7 cellular contexts compared by ENCODE assay signal in genomic region chr16:68114948-68115347, GRCh38. TPM values are rescaled to one million over a fixed set of nuclear protein-coding genes. Genes with fewer than 3 reads are reported as not detected.
A peak's percentile ranks its signal among the peaks of the same experiment; 100 is the strongest.
DNase-seq lines count a peak whose midpoint lies in the region; ATAC-seq, FAIRE-seq and TF ChIP-seq lines count a peak whose summit lies in the region.
"Not testable (repeated sequence)": the region's sequence is repeated elsewhere in the genome, so short reads cannot be mapped to it uniquely, and the experiment has no call there.

No MANE protein-coding gene starts in this region.

- not testable (repeated sequence) for BruUV-seq in HepG2 (replicated peaks; lab: Mats Ljungman, UMichigan)

- H2AK5ac ChIP-seq in trophoblast cell (ENCODE audit: low read length) = not testable (repeated sequence)

- H4K8ac ChIP-seq in trophoblast cell (ENCODE audit: low read depth, low read length) = not testable (repeated sequence)

- POLR2A ChIA-PET in CD4-positive, alpha-beta memory T cell (lab: Charles Lee; ENCODE audit: partially characterized antibody) = interaction anchor here (0.7 kb wide), 1 partner anchor 53 kb away, joined by 4 read pairs; no protein-coding TSS in a partner anchor
- POLR2A ChIA-PET in HepG2 (lab: Yijun Ruan, JAX) = interaction anchor here (0.7 to 5.4 kb wide), 2 partner anchors 30 to 591 kb away, joined by 3 to 65 read pairs; partner anchors contain the start of gene NFATC3

- not testable (repeated sequence) for ATAC-seq in GM23338; HepG2; naive B cell (ENCODE audit: low read depth in 2 of 2)

- H4K12ac ChIP-seq in trophoblast cell (ENCODE audit: low read depth, low read length) = not testable (repeated sequence)

- not testable (repeated sequence) for H3K4me3 ChIP-seq in CD4-positive, alpha-beta memory T cell (ENCODE audit: low read length in 2 of 2); GM23338; astrocyte (ENCODE audit: insufficient read depth, low read depth, low read length); HepG2 (replicated peaks in 1 of 3; ENCODE audit: insufficient read depth in 1 of 3, low read depth in 2 of 3, low read length in 3 of 3); trophoblast cell (ENCODE audit: low read depth, low read length)

- H3K4me1 Mint-ChIP-seq in CD4-positive, alpha-beta memory T cell = peaks cover 60 to 94% (median 77%) of the 10 kb centered on the region in 4 donors
- H3K4me1 Mint-ChIP-seq in GM23338; astrocyte (ENCODE audit: low read depth, unreplicated experiment): not testable (repeated sequence)
- H3K4me1 Mint-ChIP-seq in activated T-cell treated with anti-CD3 and anti-CD28 coated beads, Interleukin-2, amount 50 U/mL, for 24 hours (ENCODE audit: low read depth) = peaks cover 89% of the 10 kb centered on the region
- H3K4me1 Mint-ChIP-seq in naive B cell = peaks cover 54 to 93% (median 82%) of the 10 kb centered on the region in 3 donors

- not testable (repeated sequence) for DNase-seq in CD4-positive, alpha-beta memory T cell; GM23338 (ENCODE audit: low spot score); activated T-cell treated with anti-CD3 and anti-CD28 coated beads, Interleukin-2, amount 50 U/mL, for 24 hours; astrocyte (ENCODE audit: low read depth); HepG2 (ENCODE audit: low spot score); naive B cell
- DNase-seq in trophoblast cell = peak; percentile 4 to 27

- not testable (repeated sequence) for H3K79me1 ChIP-seq in trophoblast cell (ENCODE audit: low read length)

- not testable (repeated sequence) for H2BK12ac ChIP-seq in trophoblast cell (ENCODE audit: low read length)

- not testable (repeated sequence) for TF ChIP-seq CTCF in GM23338 (conservative IDR thresholded peaks at IDR 0.05; ENCODE audit: low read depth in 2 of 2); astrocyte (IDR thresholded peaks at IDR 0.05; ENCODE audit: insufficient read depth, low read depth, low read length); HepG2 (CRISPR knock-in tag; IDR thresholded peaks at IDR 0.05)

- not testable (repeated sequence) for TF ChIP-seq POLR2A in HepG2 (IDR thresholded peaks at IDR 0.05; ENCODE audit: insufficient read depth in 1 of 2, low read depth in 2 of 2, low read length in 2 of 2)

- not testable (repeated sequence) for H3K27ac ChIP-seq in CD4-positive, alpha-beta memory T cell (ENCODE audit: low read depth, low read length); astrocyte (ENCODE audit: low read depth, low read length); trophoblast cell (ENCODE audit: low read depth, low read length)
- H3K27ac ChIP-seq in GM23338 (ENCODE audit: low read depth) (0 out of 2 replicates have a peak overlapping the region, but pooled peaks have one; percentile 53), HepG2 (ENCODE audit: extremely low read length, insufficient read depth, low read length) (peak overlapping the region; percentile 25)

- peak overlapping the region in 2 of 8 donors; percentile 36 to 52 for H3K4me3 Mint-ChIP-seq in CD4-positive, alpha-beta memory T cell
- H3K4me3 Mint-ChIP-seq in GM23338; activated T-cell treated with anti-CD3 and anti-CD28 coated beads, Interleukin-2, amount 50 U/mL, for 24 hours; astrocyte (ENCODE audit: unreplicated experiment): not testable (repeated sequence)
- H3K4me3 Mint-ChIP-seq in naive B cell = peak overlapping the region in 4 of 8 donors; percentile 9 to 57 (median 42)

- not testable (repeated sequence) for H3K27me3 ChIP-seq in CD4-positive, alpha-beta memory T cell (ENCODE audit: insufficient read depth, low read length); GM23338 (ENCODE audit: insufficient read depth); astrocyte (ENCODE audit: insufficient read depth, low read length); HepG2 (ENCODE audit: control insufficient read depth in 1 of 2, insufficient read depth in 2 of 2, low read length in 2 of 2); trophoblast cell (ENCODE audit: insufficient read depth, low read length)

- H3K36me3 Mint-ChIP-seq in CD4-positive, alpha-beta memory T cell = peaks cover 15 to 22% of the 10 kb centered on the region in 2 donors
- H3K36me3 Mint-ChIP-seq in GM23338 (ENCODE audit: low read depth) (peaks cover 14% of the 10 kb centered on the region), naive B cell (peaks cover 4 to 23% of the 10 kb centered on the region in 2 donors)
- H3K36me3 Mint-ChIP-seq in activated T-cell treated with anti-CD3 and anti-CD28 coated beads, Interleukin-2, amount 50 U/mL, for 24 hours (ENCODE audit: low read depth) = peaks cover 23% of the 10 kb centered on the region
- not testable (repeated sequence) for H3K36me3 Mint-ChIP-seq in astrocyte (ENCODE audit: low read depth, unreplicated experiment)

- peaks cover 46% of the 10 kb centered on the region for H4K20me1 ChIP-seq in GM23338 (replicated peaks; ENCODE audit: insufficient read depth)
- peaks cover 79% of the 10 kb centered on the region for H4K20me1 ChIP-seq in astrocyte (ENCODE audit: insufficient read depth, low read length)
- peaks cover 19% of the 10 kb centered on the region for H4K20me1 ChIP-seq in HepG2 (ENCODE audit: insufficient read depth, low read length)

- H3K18ac ChIP-seq in trophoblast cell (ENCODE audit: low read length) = not testable (repeated sequence)

- H2BK120ac ChIP-seq in trophoblast cell (ENCODE audit: insufficient read depth, low read length, poor library complexity) = not testable (repeated sequence)

- H3K9me3 ChIP-seq in CD4-positive, alpha-beta memory T cell (ENCODE audit: control insufficient read depth in 1 of 2, low read length in 2 of 2); astrocyte (ENCODE audit: insufficient read depth, low read depth, low read length); HepG2 (ENCODE audit: low read length); trophoblast cell (ENCODE audit: insufficient read depth, low read depth, low read length): not testable (repeated sequence)

- FAIRE-seq in astrocyte (lab: Jason Lieb, UNC); HepG2 (lab: Jason Lieb, UNC): not testable (repeated sequence)

- not testable (repeated sequence) for H3F3A ChIP-seq in GM23338 (replicated peaks; ENCODE audit: low read depth)

- not testable (repeated sequence) for H3K9ac ChIP-seq in astrocyte (ENCODE audit: low read length); HepG2 (ENCODE audit: insufficient read depth, low read depth, low read length); trophoblast cell (ENCODE audit: low read length)

- H3K4me1 ChIP-seq in CD4-positive, alpha-beta memory T cell (ENCODE audit: insufficient read depth, low read length) = peaks cover 87% of the 10 kb centered on the region
- H3K4me1 ChIP-seq in GM23338 (ENCODE audit: insufficient read depth); astrocyte (ENCODE audit: insufficient read depth, low read length); trophoblast cell (ENCODE audit: control insufficient read depth in 1 of 2, insufficient read depth in 2 of 2, low read length in 2 of 2): not testable (repeated sequence)
- peaks cover 77% of the 10 kb centered on the region for H3K4me1 ChIP-seq in HepG2 (ENCODE audit: insufficient read depth, low read length)

- not testable (repeated sequence) for TF ChIP-seq EP300 in HepG2 (IDR thresholded peaks at IDR 0.05; ENCODE audit: low read depth in 2 of 2, low read length in 2 of 2); HepG2 (CRISPR knock-in tag; IDR thresholded peaks at IDR 0.05; ENCODE audit: borderline replicate concordance)

- not testable (repeated sequence) for H4K91ac ChIP-seq in trophoblast cell (ENCODE audit: low read depth, low read length)

- H3K79me2 ChIP-seq in GM23338 (replicated peaks; ENCODE audit: insufficient read depth) = peaks cover 96% of the 10 kb centered on the region
- peaks cover 81% of the 10 kb centered on the region for H3K79me2 ChIP-seq in astrocyte (ENCODE audit: insufficient read depth, low read length)
- H3K79me2 ChIP-seq in HepG2 (ENCODE audit: insufficient read depth, low read length) = peaks cover 94% of the 10 kb centered on the region
- H3K79me2 ChIP-seq in trophoblast cell (ENCODE audit: control insufficient read depth, insufficient read depth, low read length, poor library complexity) = not testable (repeated sequence)

- not testable (repeated sequence) for H3K27me3 Mint-ChIP-seq in CD4-positive, alpha-beta memory T cell; GM23338 (ENCODE audit: insufficient read depth, low read depth, poor library complexity); activated T-cell treated with anti-CD3 and anti-CD28 coated beads, Interleukin-2, amount 50 U/mL, for 24 hours; astrocyte (ENCODE audit: low read depth, unreplicated experiment); naive B cell

- CTCF ChIA-PET in CD4-positive, alpha-beta memory T cell (lab: Charles Lee; ENCODE audit: partially characterized antibody) = interaction anchor here (1.0 to 2.2 kb wide), 2 partner anchors 21 to 34 kb away, joined by 4 to 10 read pairs; no protein-coding TSS in a partner anchor
- CTCF ChIA-PET in HepG2 (lab: Yijun Ruan, JAX; ENCODE audit: low intra/inter-chr PET ratio, low total read pairs) = not testable (repeated sequence)

- not testable (repeated sequence) for H3K36me3 ChIP-seq in CD4-positive, alpha-beta memory T cell (ENCODE audit: insufficient read depth, low read length); GM23338 (ENCODE audit: insufficient read depth); astrocyte (ENCODE audit: insufficient read depth, low read length); HepG2 (replicated peaks in 1 of 2; ENCODE audit: control insufficient read depth in 1 of 2, insufficient read depth in 2 of 2, low read length in 2 of 2); trophoblast cell (ENCODE audit: control insufficient read depth in 1 of 2, insufficient read depth in 2 of 2, low read length in 2 of 2)

- not testable (repeated sequence) for H3K9me2 ChIP-seq in GM23338 (ENCODE audit: insufficient read depth)

- H3K9me3 Mint-ChIP-seq in CD4-positive, alpha-beta memory T cell = peaks cover 0 to 16% (median 11%) of the 10 kb centered on the region in 8 donors
- H3K9me3 Mint-ChIP-seq in GM23338 (peaks cover 16% of the 10 kb centered on the region), astrocyte (ENCODE audit: unreplicated experiment) (peaks cover 14% of the 10 kb centered on the region), naive B cell (peaks cover 6 to 21% (median 14%) of the 10 kb centered on the region in 7 donors)
- H3K9me3 Mint-ChIP-seq in activated T-cell treated with anti-CD3 and anti-CD28 coated beads, Interleukin-2, amount 50 U/mL, for 24 hours = peaks cover 11% of the 10 kb centered on the region

- WGBS in HepG2 (ENCODE audit: low lambda C conversion rate) = 78% methylated on average over 8 of the region's 8 CpGs
- WGBS in trophoblast cell (ENCODE audit: extremely low coverage, insufficient coverage, insufficient read length) = no CpG with 5 or more reads among the region's 8 CpGs

- H3K4ac ChIP-seq in trophoblast cell (ENCODE audit: low read depth, low read length) = not testable (repeated sequence)

- H3K14ac ChIP-seq in trophoblast cell (ENCODE audit: low read length) = not testable (repeated sequence)

- in situ Hi-C loops in HepG2 (cut with HindIII; ENCODE audit: extremely low pct_ligation_motif_present, low pct_unique_long_range_greater_than_20kb) = not testable (repeated sequence)

- not testable (repeated sequence) for H3K4me2 ChIP-seq in GM23338; astrocyte (ENCODE audit: low read length); HepG2 (ENCODE audit: low read depth, low read length); trophoblast cell (ENCODE audit: low read length)

- intact Hi-C loops in CD4-positive, alpha-beta memory T cell (cut with micrococcal nuclease) = loop anchor here (10.0 kb wide), 1 partner anchor 50 kb away; no protein-coding TSS in a partner anchor
- intact Hi-C loops in HepG2 (cut with micrococcal nuclease; ENCODE audit: unreplicated experiment) = not testable (repeated sequence)

- not testable (repeated sequence) for H2BK5ac ChIP-seq in trophoblast cell (ENCODE audit: low read depth, low read length, poor library complexity)

- H2AFZ ChIP-seq in GM23338; astrocyte (ENCODE audit: low read depth, low read length); HepG2 (ENCODE audit: low read length); trophoblast cell (ENCODE audit: insufficient read depth, low read length, poor library complexity): not testable (repeated sequence)

- TF ChIP-seq RAD21 in HepG2 (CRISPR knock-in tag; IDR thresholded peaks at IDR 0.05) = not testable (repeated sequence)

- peak overlapping the region in 4 of 7 donors; percentile 8 to 74 (median 42) for H3K27ac Mint-ChIP-seq in CD4-positive, alpha-beta memory T cell
- H3K27ac Mint-ChIP-seq in GM23338 = not testable (repeated sequence)
- peak overlapping the region; percentile 62 for H3K27ac Mint-ChIP-seq in activated T-cell treated with anti-CD3 and anti-CD28 coated beads, Interleukin-2, amount 50 U/mL, for 24 hours
- H3K27ac Mint-ChIP-seq in astrocyte (ENCODE audit: unreplicated experiment) = peak overlapping the region; percentile 56
- peak overlapping the region in 4 of 6 donors; percentile 45 to 85 (median 54) for H3K27ac Mint-ChIP-seq in naive B cell

- not testable (repeated sequence) for H3K23ac ChIP-seq in trophoblast cell (ENCODE audit: low read length)

RNA-seq across cellular contexts. Expression of gene NFATC3, which starts 29.8 kb away (rescaled TPM):
- 100 to 1,000 TPM; 127 to 134 TPM for total RNA-seq in CD4-positive, alpha-beta memory T cell
- polyA plus RNA-seq in CD4-positive, alpha-beta memory T cell = 10 to 100 TPM; 76.5 to 94.9 TPM
- 34.5 and 40.9 TPM in 2 replicates for total RNA-seq in GM23338 (2014; rRNA removed; shearing (Covaris generic))
- polyA plus RNA-seq in GM23338 (2016; fragmentation: Nextera tagmentation; extraction: Ambion mirVana) = 9.2 and 9.3 TPM in 2 replicates
- 32.4 and 34.0 TPM in 2 replicates for total RNA-seq in astrocyte
- 52.6 and 63.2 TPM in 2 replicates for total RNA-seq in HepG2 (2016; rRNA removed; fragmentation: Illumina TruSeq; extraction: Trizol)
- total RNA-seq in HepG2 (2016; cell fraction: cytosol; rRNA removed; fragmentation: Illumina TruSeq; extraction: Trizol; ENCODE audit: low read depth) = 234 and 265 TPM in 2 replicates
- 54.0 and 61.4 TPM in 2 replicates for total RNA-seq in HepG2 (2016; cell fraction: insoluble cytoplasmic fraction; rRNA removed; fragmentation: Illumina TruSeq; extraction: Trizol)
- 183 and 209 TPM in 2 replicates for total RNA-seq in HepG2 (2016; cell fraction: membrane; rRNA removed; fragmentation: Illumina TruSeq; extraction: Trizol)
- 42.9 and 44.2 TPM in 2 replicates for total RNA-seq in HepG2 (2016; cell fraction: nucleus; rRNA removed; fragmentation: Illumina TruSeq; extraction: Trizol)
- polyA plus RNA-seq in HepG2 (2011; rRNA removed) = 52.7 and 62.7 TPM in 2 replicates
- polyA plus RNA-seq in HepG2 (2011; cell fraction: cytosol; rRNA removed) = 38.3 and 51.2 TPM in 2 replicates
- 32.5 and 33.2 TPM in 2 replicates for polyA plus RNA-seq in HepG2 (2011; cell fraction: nucleus; rRNA removed)
- 30.6 and 32.4 TPM in 2 replicates for polyA plus RNA-seq in HepG2 (2012)
- 2.5 and 2.8 TPM in 2 replicates for polyA plus RNA-seq in HepG2 (2016; cell fraction: cytosol; fragmentation: Illumina TruSeq; extraction: Trizol; ENCODE audit: low read depth)
- polyA plus RNA-seq in HepG2 (2016; cell fraction: insoluble cytoplasmic fraction; fragmentation: Illumina TruSeq; extraction: Trizol; ENCODE audit: low read depth) = 63.1 and 64.9 TPM in 2 replicates
- 17.1 and 17.3 TPM in 2 replicates for polyA plus RNA-seq in HepG2 (2016; cell fraction: membrane; fragmentation: Illumina TruSeq; extraction: Trizol; ENCODE audit: low read depth)
- polyA plus RNA-seq in HepG2 (2016; cell fraction: nucleus; fragmentation: Illumina TruSeq; extraction: Trizol; ENCODE audit: insufficient read depth, low read depth) = 38.6 and 39.5 TPM in 2 replicates
- polyA minus RNA-seq in HepG2 (2011; rRNA and poly(A)+ RNA removed; ENCODE audit: low replicate concordance) = 81.5 and 261 TPM in 2 replicates
- 107 and 129 TPM in 2 replicates for polyA minus RNA-seq in HepG2 (2011; cell fraction: cytosol; rRNA and poly(A)+ RNA removed)
- polyA minus RNA-seq in HepG2 (2011; cell fraction: nucleus; rRNA and poly(A)+ RNA removed) = 109 and 138 TPM in 2 replicates
- 100 to 1,000 TPM in 2 of 6 donors, 10 to 100 TPM in 4; 74.8 to 147 (median 96.7) TPM for polyA plus RNA-seq in naive B cell (ENCODE audit: low read depth in 6 of 6)
- 21.0 and 21.7 TPM in 2 replicates for polyA plus RNA-seq in trophoblast cell (2013)
